In the genomic region with DNA sequence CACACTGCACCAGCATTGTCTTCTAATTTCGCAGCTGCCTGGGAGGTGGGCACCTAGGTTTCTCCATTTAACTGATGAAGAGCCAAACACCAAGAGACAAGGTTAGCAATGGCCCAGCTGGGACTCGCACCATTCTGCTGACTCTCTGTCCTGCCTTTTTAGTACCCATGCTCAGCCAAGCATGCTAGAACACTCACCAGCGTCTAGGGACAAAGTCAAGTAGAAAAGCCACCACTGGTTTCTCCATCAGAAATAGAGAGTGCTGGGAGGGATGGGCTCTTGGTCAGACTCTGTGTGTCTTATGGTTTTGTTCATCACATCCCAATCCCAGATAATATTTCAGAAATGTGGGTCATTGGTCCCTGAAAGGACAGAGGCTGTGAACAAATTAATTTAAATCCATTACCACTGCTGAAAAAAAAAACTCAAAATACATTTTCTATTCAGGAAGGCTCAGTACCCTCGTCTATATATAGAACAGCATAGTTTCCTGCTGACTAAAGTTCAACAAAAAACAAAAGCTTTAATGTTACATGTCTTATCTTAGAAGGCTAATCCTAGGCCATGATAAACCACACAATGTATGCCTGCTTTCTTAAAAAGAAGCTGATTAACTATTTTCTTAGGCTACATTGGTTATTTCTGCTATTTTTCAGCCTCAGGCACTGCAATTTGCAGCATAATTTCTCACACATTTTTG, we compare ENCODE assay signal across 12 cellular contexts.
DNase-seq lines count a peak whose midpoint lies in the region; ATAC-seq, FAIRE-seq and TF ChIP-seq lines count a peak whose summit lies in the region.
"Had no signal": no experiment of that assay in that cellular context is flagged by ENCODE, and none has a peak within 500 bp of the region (broad histone marks: within the 10 kb centered on the region; RNA-seq: fewer than 3 reads in every experiment).

No MANE protein-coding gene starts in this region.

- TF ChIP-seq POLR2A in K562 (conservative IDR thresholded peaks at IDR 0.05) (no peak), upper lobe of left lung (IDR thresholded peaks at IDR 0.05) (no peak), transverse colon (IDR thresholded peaks at IDR 0.05) (no peak)

- H3K9me1 ChIP-seq in K562 (ENCODE audit: control insufficient read depth, insufficient read depth, low read length), result no peaks in the 10 kb centered on the region

- H3K9me3 ChIP-seq in K562 (replicated peaks; ENCODE audit: control insufficient read depth, insufficient read depth, low read depth, low read length) (no peaks in the 10 kb centered on the region), upper lobe of left lung (no peaks in the 10 kb centered on the region), transverse colon (no peaks in the 10 kb centered on the region)
- H3K9me3 ChIP-seq: colonic mucosa had no signal

- H2AFZ ChIP-seq in K562 (ENCODE audit: low read depth, low read length), result no peak overlapping the region

- no peaks in the 10 kb centered on the region for H3K36me3 ChIP-seq in K562 (ENCODE audit: control insufficient read depth, insufficient read depth, low read length)
- H3K36me3 ChIP-seq in upper lobe of left lung, result peaks cover 0 to 4% (median 2%) of the 10 kb centered on the region in 4 donors
- H3K36me3 ChIP-seq in transverse colon, result no peaks in the 10 kb centered on the region
- H3K36me3 ChIP-seq: colonic mucosa had no signal

- H3K4me2 ChIP-seq in K562 (ENCODE audit: insufficient read depth, low read length), result no peak overlapping the region

- no peaks in the 10 kb centered on the region for H3K79me2 ChIP-seq in K562 (ENCODE audit: control insufficient read depth, insufficient read depth, low read length)

- DNase-seq in ELR (ENCODE audit: low read depth) (peak; percentile 27), K562 (ENCODE audit: extremely low read depth in 1 of 4, low spot score in 3 of 4) (no peak), non-pigmented ciliary epithelial cell (ENCODE audit: low read depth) (peak; percentile 41), upper lobe of left lung (no peak), transverse colon (no peak)
- DNase-seq in stimulated activated CD4-positive, alpha-beta T cell treated with anti-CD3 and anti-CD28 coated beads, Interleukin-12 subunit alpha, Interleukin-12 subunit beta, amount 100 ng/mL, for 4 hours, result no peak
- no peak for DNase-seq in activated T-cell treated with anti-CD3 and anti-CD28 coated beads, Interleukin-2, amount 50 U/mL, for 1 hour
- DNase-seq: activated CD8-positive, alpha-beta T cell treated with anti-CD3 and anti-CD28 coated beads, Interleukin-2, amount 10 ng/mL, durations not matched to agents 7 days and 5 days; colonic mucosa; NCI-H446 had no signal

- H4K20me1 ChIP-seq in K562 (replicated peaks; ENCODE audit: control insufficient read depth, insufficient read depth, low read length), result no peaks in the 10 kb centered on the region

- H3K27me3 ChIP-seq in K562 (ENCODE audit: control insufficient read depth in 2 of 2, insufficient read depth in 2 of 2, low read length in 2 of 2) (peaks cover 36 to 42% of the 10 kb centered on the region in 2 experiments), upper lobe of left lung (no peaks in the 10 kb centered on the region), transverse colon (no peaks in the 10 kb centered on the region)
- H3K27me3 ChIP-seq: colonic mucosa had no signal

- no peak overlapping the region for H3K27ac ChIP-seq in K562 (ENCODE audit: extremely low read depth, low read depth, low read length)
- peak overlapping the region in 2 of 4 donors; percentile 14 to 62 for H3K27ac ChIP-seq in upper lobe of left lung
- no peak overlapping the region for H3K27ac ChIP-seq in transverse colon
- H3K27ac ChIP-seq: colonic mucosa had no signal

- BruUV-seq in K562 (replicated peaks; lab: Mats Ljungman, UMichigan), result no TSS peak

- POLR2A ChIA-PET in K562 (lab: Yijun Ruan, JAX), result no interaction called here

- intact Hi-C loops in K562 (cut with micrococcal nuclease) (no loop called here), transverse colon (cut with DNase I; ENCODE audit: low total_unique reads) (no loop called here)

- no peak for FAIRE-seq in K562 (lab: Jason Lieb, UNC)

- TF ChIP-seq RAD21 in K562 (CRISPR knock-in tag; conservative IDR thresholded peaks at IDR 0.05 in 1 of 2, IDR thresholded peaks at IDR 0.05 in 1 of 2), result no peak

- TF ChIP-seq CTCF in K562 (IDR thresholded peaks at IDR 0.05 in 2 of 3, conservative IDR thresholded peaks at IDR 0.05 in 1 of 3; ENCODE audit: insufficient read depth in 2 of 3, low read depth in 1 of 3, low read length in 3 of 3), result no peak
- no peak for TF ChIP-seq CTCF in upper lobe of left lung (IDR thresholded peaks at IDR 0.05)
- no peak for TF ChIP-seq CTCF in transverse colon (IDR thresholded peaks at IDR 0.05)

- ATAC-seq in HG03432 (IDR thresholded peaks at IDR 0.05; ENCODE audit: unreplicated experiment) (peak; percentile 63), K562 (no peak), upper lobe of left lung (ENCODE audit: low FRiP score in 2 of 2) (no peak)
- ATAC-seq: activated CD8-positive, alpha-beta T cell treated with anti-CD3 and anti-CD28 coated beads, Interleukin-2, amount 10 ng/mL, durations not matched to agents 7 days and 5 days; Panc1 had no signal

- TF ChIP-seq EP300 in K562 (IDR thresholded peaks at IDR 0.05; ENCODE audit: low read length), result no peak
- no peak for TF ChIP-seq EP300 in upper lobe of left lung (IDR thresholded peaks at IDR 0.05)
- TF ChIP-seq EP300 in transverse colon (IDR thresholded peaks at IDR 0.05; ENCODE audit: low read depth), result no peak

- no peak overlapping the region for H3K9ac ChIP-seq in K562 (ENCODE audit: insufficient read depth in 1 of 2, low read depth in 2 of 2, low read length in 2 of 2)

- 1% methylated on average over 4 of the region's 4 CpGs for WGBS in K562 (ENCODE audit: insufficient coverage, low coverage, missing lambda C conversion rate)
- WGBS in upper lobe of left lung, 2 donors, result 61 to 62% methylated on average over 4 of the region's 4 CpGs
- 54 to 57% methylated on average over 3 to 4 of the region's 4 CpGs for WGBS in transverse colon (ENCODE audit: low coverage in 1 of 2), 2 donors

- no peaks in the 10 kb centered on the region for H3K4me1 ChIP-seq in K562 (replicated peaks in 1 of 2; ENCODE audit: control insufficient read depth in 2 of 2, insufficient read depth in 2 of 2, low read length in 2 of 2)
- H3K4me1 ChIP-seq in upper lobe of left lung, result peaks cover 0 to 6% (median 3%) of the 10 kb centered on the region in 4 donors
- peaks cover 0 to 6% (median 2%) of the 10 kb centered on the region in 4 donors for H3K4me1 ChIP-seq in transverse colon
- H3K4me1 ChIP-seq: colonic mucosa had no signal

- in situ Hi-C loops in K562 (cut with MboI) (no loop called here), transverse colon (cut with MboI; ENCODE audit: low pct_ligation_motif_present in 1 of 4, low pct_unique_long_range_greater_than_20kb in 1 of 4, low sequenced_read_pairs in 3 of 4) (no loop called here)

- CTCF ChIA-PET in K562 (lab: Yijun Ruan, JAX; ENCODE audit: low intra/inter-chr PET ratio), result no interaction called here

- H3K4me3 ChIP-seq in K562 (no peak overlapping the region), upper lobe of left lung (no peak overlapping the region), transverse colon (no peak overlapping the region)
- H3K4me3 ChIP-seq: colonic mucosa had no signal

TF ChIP-seq in K562, 482 proteins besides CTCF, POLR2A, EP300 and RAD21:
- TF ChIP-seq ESRRB (CRISPR knock-in tag; IDR thresholded peaks at IDR 0.05; ENCODE audit: borderline replicate concordance) (no peak), MEF2D (tag; conservative IDR thresholded peaks at IDR 0.05; ENCODE audit: low read depth) (0 out of 2 replicates have a peak, but pooled peaks have one; percentile 29)

Comparison
In these comparisons a context has a peak if more than half of its experiments do, and no peak if none do; other contexts are left out.
1. DNase-seq: peak in ELR (single experiment) and non-pigmented ciliary epithelial cell (single experiment); none in K562 (0 of 4), stimulated activated CD4-positive, alpha-beta T cell treated with anti-CD3 and anti-CD28 coated beads, Interleukin-12 subunit alpha, Interleukin-12 subunit beta, amount 100 ng/mL, for 4 hours (single experiment), activated T-cell treated with anti-CD3 and anti-CD28 coated beads, Interleukin-2, amount 50 U/mL, for 1 hour (single experiment), upper lobe of left lung (0 of 2) and transverse colon (single experiment).